ENCODE assay signal across 9 cellular contexts in the genomic region with DNA sequence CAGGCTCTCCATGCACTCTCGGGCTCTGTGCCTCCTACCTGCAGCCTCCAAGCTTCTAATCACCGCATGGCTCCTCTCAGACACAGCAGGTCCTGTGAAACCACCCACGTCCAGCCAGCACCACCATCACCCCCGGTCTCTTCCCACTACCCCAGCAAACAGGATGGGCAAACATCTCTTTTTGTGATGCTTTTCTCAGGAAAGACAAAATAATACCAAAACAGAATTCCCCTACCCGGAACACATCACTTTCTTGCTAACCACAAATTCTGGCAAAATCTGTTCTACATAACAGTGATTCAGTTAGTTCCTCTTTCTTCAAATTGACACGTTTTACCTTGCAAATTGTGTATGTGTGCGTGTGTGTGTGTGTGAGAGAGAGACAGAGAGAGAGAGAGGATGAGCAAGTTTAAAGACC. TPM values are rescaled to one million over a fixed set of nuclear protein-coding genes. Genes with fewer than 3 reads are reported as not detected.
DNase-seq lines count a peak whose midpoint lies in the region; ATAC-seq and TF ChIP-seq lines count a peak whose summit lies in the region.
"Had no signal": no experiment of that assay in that cellular context is flagged by ENCODE, and none has a peak within 500 bp of the region (broad histone marks: within the 10 kb centered on the region; RNA-seq: fewer than 3 reads in every experiment).

No MANE protein-coding gene starts in this region.

- no peaks in the 10 kb centered on the region for H3K27me3 ChIP-seq in upper lobe of right lung

- intact Hi-C loops in upper lobe of right lung (cut with DNase I) (no loop called here), Right ventricle myocardium inferior (cut with DNase I) (no loop called here)

- peak; percentile 40 for DNase-seq in germinal center (ENCODE audit: low spot score)
- no peak for DNase-seq in SHP77 treated with DMSO at 0.1 percent for 48 hours (lab: John Stamatoyannopoulos, UW)
- no peak for DNase-seq in upper lobe of right lung
- DNase-seq in NCI-H510A treated with DMSO at 0.1 percent for 48 hours (lab: John Stamatoyannopoulos, UW), result no peak
- no peak for DNase-seq in Right ventricle myocardium inferior (ENCODE audit: missing footprints)
- DNase-seq: activated gamma-delta T cell treated with Interleukin-2 at 50 U/mL for 16 hours had no signal

- peaks cover 5% of the 10 kb centered on the region for H3K36me3 ChIP-seq in upper lobe of right lung

- no peaks in the 10 kb centered on the region for H3K9me3 ChIP-seq in upper lobe of right lung

- H3K27ac ChIP-seq in upper lobe of right lung, result no peak overlapping the region

- H3K4me1 ChIP-seq in upper lobe of right lung, result peaks cover 28% of the 10 kb centered on the region

- ATAC-seq in GM21390 (IDR thresholded peaks at IDR 0.05; ENCODE audit: unreplicated experiment) (peak; percentile 44), HG03439 (IDR thresholded peaks at IDR 0.05; ENCODE audit: unreplicated experiment) (peak; percentile 33), upper lobe of right lung (no peak), Right ventricle myocardium inferior (no peak)

- no peak overlapping the region for H3K4me3 ChIP-seq in upper lobe of right lung

- peak; percentile 11 for TF ChIP-seq POLR2A in GM15510 (IDR thresholded peaks at IDR 0.05; ENCODE audit: borderline replicate concordance, extremely low read depth, insufficient read length)

- no peak for TF ChIP-seq CTCF in upper lobe of right lung (IDR thresholded peaks at IDR 0.05)

RNA-seq across cellular contexts. Expression of a gene that starts 6.5 kb away (rescaled TPM):
- 60.1 TPM for total RNA-seq in upper lobe of right lung
- total RNA-seq in Right ventricle myocardium inferior, result 18.8 TPM

RNA-seq across cellular contexts. Expression of a gene that starts 46.9 kb away (rescaled TPM):
- total RNA-seq in upper lobe of right lung, result 107 TPM
- total RNA-seq in Right ventricle myocardium inferior, result 68.1 TPM

Comparison
In these comparisons a context has a peak if more than half of its experiments do, and no peak if none do; other contexts are left out.
1. ATAC-seq: peak in GM21390 (single experiment) and HG03439 (single experiment); none in upper lobe of right lung (single experiment) and Right ventricle myocardium inferior (single experiment).